In genomic region chr1:228465134-228465533, GRCh38 we compare ENCODE assay signal across 8 cellular contexts. TPM values are rescaled to one million over a fixed set of nuclear protein-coding genes. Genes with fewer than 3 reads are reported as not detected.
DNase-seq lines count a peak whose midpoint lies in the region; ATAC-seq and TF ChIP-seq lines count a peak whose summit lies in the region.

No MANE protein-coding gene starts in this region.

- H3K27me3 Mint-ChIP-seq in activated CD8-positive, alpha-beta memory T cell treated with anti-CD3 and anti-CD28 coated beads, Interleukin-2, amount 10 ng/mL, durations not matched to agents 7 days and 5 days, result peaks cover 4% of the 10 kb centered on the region
- H3K27me3 Mint-ChIP-seq in T-helper 17 cell, result no peaks in the 10 kb centered on the region

- peak overlapping the region; percentile 65 for H3K4me2 ChIP-seq in skeletal muscle satellite cell (ENCODE audit: low read length)

- no peaks in the 10 kb centered on the region for H3K4me1 ChIP-seq in skeletal muscle satellite cell (ENCODE audit: control insufficient read depth, insufficient read depth, low read length)

- peaks cover 86% of the 10 kb centered on the region for H3K27me3 ChIP-seq in skeletal muscle satellite cell (ENCODE audit: control insufficient read depth, insufficient read depth, low read length)

- no peak for DNase-seq in activated CD8-positive, alpha-beta memory T cell treated with anti-CD3 and anti-CD28 coated beads, Interleukin-2, amount 10 ng/mL, durations not matched to agents 7 days and 5 days
- DNase-seq in activated CD8-positive, alpha-beta memory T cell treated with anti-CD3 and anti-CD28 coated beads, Interleukin-2, amount 50 U/mL, for 48 hours, result no peak
- no peak for DNase-seq in T-helper 17 cell
- no peak for DNase-seq in foreskin fibroblast
- DNase-seq in Kasumi-1 (lab: John Stamatoyannopoulos, UW), result no peak
- no peak for DNase-seq in DMS79 (lab: John Stamatoyannopoulos, UW)

- H3K9me3 Mint-ChIP-seq in activated CD8-positive, alpha-beta memory T cell treated with anti-CD3 and anti-CD28 coated beads, Interleukin-2, amount 10 ng/mL, durations not matched to agents 7 days and 5 days (ENCODE audit: low read depth), result no peaks in the 10 kb centered on the region

- H3K4me3 Mint-ChIP-seq in activated CD8-positive, alpha-beta memory T cell treated with anti-CD3 and anti-CD28 coated beads, Interleukin-2, amount 10 ng/mL, durations not matched to agents 7 days and 5 days, result peak overlapping the region; percentile 94
- H3K4me3 Mint-ChIP-seq in T-helper 17 cell, result peak overlapping the region; percentile 93

- no peak for ATAC-seq in activated CD8-positive, alpha-beta memory T cell treated with anti-CD3 and anti-CD28 coated beads, Interleukin-2, amount 10 ng/mL, durations not matched to agents 7 days and 5 days
- ATAC-seq in T-helper 17 cell (no peak), GM21528 (IDR thresholded peaks at IDR 0.05; ENCODE audit: low FRiP score, unreplicated experiment) (no peak)

- peaks cover 15% of the 10 kb centered on the region for H3K36me3 Mint-ChIP-seq in activated CD8-positive, alpha-beta memory T cell treated with anti-CD3 and anti-CD28 coated beads, Interleukin-2, amount 10 ng/mL, durations not matched to agents 7 days and 5 days
- no peaks in the 10 kb centered on the region for H3K36me3 Mint-ChIP-seq in T-helper 17 cell (ENCODE audit: low read depth)

- no peak overlapping the region for H3K9ac ChIP-seq in skeletal muscle satellite cell (ENCODE audit: low read depth, low read length)

- H3K9me3 ChIP-seq in T-helper 17 cell (ENCODE audit: control insufficient read depth, low read length, poor library complexity, severe bottlenecking) (no peaks in the 10 kb centered on the region), skeletal muscle satellite cell (replicated peaks; ENCODE audit: low read length) (no peaks in the 10 kb centered on the region)

- no peaks in the 10 kb centered on the region for H3K36me3 ChIP-seq in skeletal muscle satellite cell (ENCODE audit: insufficient read depth, low read length)

- TF ChIP-seq CTCF in foreskin fibroblast (IDR thresholded peaks at IDR 0.05; ENCODE audit: low read depth, low read length), result no peak

- H3K4me3 ChIP-seq in foreskin fibroblast (ENCODE audit: low read depth in 1 of 2, low read length in 2 of 2), result peak overlapping the region; percentile 37 to 56
- no peak overlapping the region for H3K4me3 ChIP-seq in skeletal muscle satellite cell (ENCODE audit: low read length)

- CTCF ChIA-PET in activated CD8-positive, alpha-beta memory T cell treated with anti-CD3 and anti-CD28 coated beads, Interleukin-2, amount 10 ng/mL, durations not matched to agents 7 days and 5 days (lab: Charles Lee), result interaction anchor here (1.0 to 6.2 kb wide), 5 partner anchors 7 to 325 kb away, joined by 3 to 69 read pairs (median 26); partner anchors contain the start of genes GUK1 and RNF187

- H3K4me1 Mint-ChIP-seq in activated CD8-positive, alpha-beta memory T cell treated with anti-CD3 and anti-CD28 coated beads, Interleukin-2, amount 10 ng/mL, durations not matched to agents 7 days and 5 days, result peaks cover 73% of the 10 kb centered on the region
- peaks cover 44% of the 10 kb centered on the region for H3K4me1 Mint-ChIP-seq in T-helper 17 cell

- peak overlapping the region; percentile 96 for H3K27ac Mint-ChIP-seq in activated CD8-positive, alpha-beta memory T cell treated with anti-CD3 and anti-CD28 coated beads, Interleukin-2, amount 10 ng/mL, durations not matched to agents 7 days and 5 days
- H3K27ac Mint-ChIP-seq in T-helper 17 cell, result peak overlapping the region; percentile 85

RNA-seq across cellular contexts. Expression of gene RNF187, which starts 22.0 kb away (rescaled TPM):
- 100 to 1,000 TPM; 145 to 166 TPM for total RNA-seq in activated CD8-positive, alpha-beta memory T cell treated with anti-CD3 and anti-CD28 coated beads, Interleukin-2, amount 10 ng/mL, durations not matched to agents 7 days and 5 days
- total RNA-seq in T-helper 17 cell, result 10 to 100 TPM; 65.6 to 77.8 TPM
- total RNA-seq in skeletal muscle satellite cell (2012; rRNA removed), result 34.2 and 51.1 TPM in 2 replicates

RNA-seq across cellular contexts. Expression of gene TRIM17, which starts 48.5 kb away (rescaled TPM):
- 1 to 10 TPM; 2.6 to 2.8 TPM for total RNA-seq in activated CD8-positive, alpha-beta memory T cell treated with anti-CD3 and anti-CD28 coated beads, Interleukin-2, amount 10 ng/mL, durations not matched to agents 7 days and 5 days
- total RNA-seq in T-helper 17 cell, result 1 to 10 TPM in 1 of 2 donors, under 1 TPM in 1; 0.47 to 2.0 TPM
- 0.22 TPM in 1 of 2 replicates, not detected in the other for total RNA-seq in skeletal muscle satellite cell (2012; rRNA removed)

RNA-seq across cellular contexts. Expression of gene TRIM11, which starts 58.5 kb away (rescaled TPM):
- total RNA-seq in activated CD8-positive, alpha-beta memory T cell treated with anti-CD3 and anti-CD28 coated beads, Interleukin-2, amount 10 ng/mL, durations not matched to agents 7 days and 5 days, result 10 to 100 TPM; 65.1 to 66.1 TPM
- 10 to 100 TPM; 35.5 to 52.5 TPM for total RNA-seq in T-helper 17 cell
- 21.2 and 25.1 TPM in 2 replicates for total RNA-seq in skeletal muscle satellite cell (2012; rRNA removed)
